8 cellular contexts compared by ENCODE assay signal in the genomic region with DNA sequence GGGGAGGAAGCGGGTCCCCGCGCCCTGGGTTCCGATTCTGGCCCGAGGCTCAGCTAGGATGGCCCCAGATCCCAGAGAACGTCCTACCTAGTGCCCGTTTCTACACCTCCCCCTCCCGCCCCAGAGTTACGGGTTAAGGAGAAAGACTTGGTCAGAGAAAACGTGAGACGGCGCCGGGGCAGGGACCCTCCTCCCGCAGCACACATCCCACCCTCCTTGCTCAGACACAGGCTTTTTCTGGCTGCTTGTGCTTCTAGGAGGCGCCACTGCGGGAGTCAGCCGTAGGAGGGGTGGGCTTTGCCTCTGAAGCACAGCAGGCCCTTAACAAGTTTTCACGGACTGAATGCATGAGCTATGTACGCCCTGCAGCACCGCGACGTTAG.
DNase-seq lines count a peak whose midpoint lies in the region; ATAC-seq, FAIRE-seq and TF ChIP-seq lines count a peak whose summit lies in the region.

No MANE protein-coding gene starts in this region.

- H3K36me3 ChIP-seq in OCI-LY1 (ENCODE audit: insufficient read depth, low read length), result no peaks in the 10 kb centered on the region
- no peaks in the 10 kb centered on the region for H3K36me3 ChIP-seq in esophagus squamous epithelium
- no peaks in the 10 kb centered on the region for H3K36me3 ChIP-seq in pancreas

- 5 to 10% methylated on average over 17 to 22 of the region's 22 CpGs for WGBS in esophagus squamous epithelium, 2 donors
- WGBS in pancreas, 2 donors, result 4% methylated on average over 22 of the region's 22 CpGs

- H3K79me2 ChIP-seq in OCI-LY1 (ENCODE audit: insufficient read depth, low read length), result no peaks in the 10 kb centered on the region

- no peak for FAIRE-seq in pancreas (lab: Jason Lieb, UNC)

- ATAC-seq in GM21447 (IDR thresholded peaks at IDR 0.05; ENCODE audit: unreplicated experiment) (peak; percentile 19), pancreas (peak; percentile 12 to 43 (median 29))

- H2AFZ ChIP-seq in OCI-LY1 (ENCODE audit: low read length), result peak overlapping the region; percentile 82

- H3K9me3 ChIP-seq in OCI-LY1 (ENCODE audit: low read length), result no peaks in the 10 kb centered on the region
- H3K9me3 ChIP-seq in esophagus squamous epithelium, result no peaks in the 10 kb centered on the region
- H3K9me3 ChIP-seq in pancreas, result no peaks in the 10 kb centered on the region

- H4K20me1 ChIP-seq in OCI-LY1 (ENCODE audit: insufficient read depth, low read length), result no peaks in the 10 kb centered on the region

- intact Hi-C loops in esophagus squamous epithelium (cut with DNase I) (loop anchor here (5.0 to 10.0 kb wide), 2 partner anchors 71 to 421 kb away; no protein-coding TSS in a partner anchor), pancreas (cut with DNase I) (no loop called here)

- no peak for TF ChIP-seq CTCF in OCI-LY1 (IDR thresholded peaks at IDR 0.05; ENCODE audit: low read length)
- no peak for TF ChIP-seq CTCF in esophagus squamous epithelium (IDR thresholded peaks at IDR 0.05)
- no peak for TF ChIP-seq CTCF in pancreas (IDR thresholded peaks at IDR 0.05)

- H3K4me1 ChIP-seq in OCI-LY1 (ENCODE audit: insufficient read depth, low read length, severe bottlenecking), result peaks cover 17% of the 10 kb centered on the region
- peaks cover 10 to 23% (median 18%) of the 10 kb centered on the region in 3 donors for H3K4me1 ChIP-seq in esophagus squamous epithelium
- H3K4me1 ChIP-seq in pancreas, result peaks cover 0 to 6% (median 0%) of the 10 kb centered on the region in 3 donors

- peak overlapping the region; percentile 72 for H3K9ac ChIP-seq in OCI-LY1 (ENCODE audit: low read length)

- TF ChIP-seq POLR2A in esophagus squamous epithelium (IDR thresholded peaks at IDR 0.05), result no peak

- DNase-seq in esophagus squamous epithelium (lab: John Stamatoyannopoulos, UW) (no peak), pancreas (no peak), GM19240 (ENCODE audit: insufficient read length, low spot score) (no peak), 8988T (no peak), AG08396 (ENCODE audit: low spot score) (no peak)
- DNase-seq in stimulated activated CD4-positive, alpha-beta T cell treated with anti-CD3 and anti-CD28 coated beads, Interleukin-2, amount 100 ng/mL, for 24 hours, result no peak

- H3F3A ChIP-seq in OCI-LY1 (ENCODE audit: insufficient read depth, low read length), result 0 out of 2 replicates have a peak, but pooled peaks cover 3% of the 10 kb centered on the region

- H3K4me3 ChIP-seq in OCI-LY1 (ENCODE audit: low read depth, low read length, poor library complexity, severe bottlenecking) (peak overlapping the region; percentile 64), esophagus squamous epithelium (peak overlapping the region; percentile 32 to 73 (median 52)), pancreas (peak overlapping the region; percentile 21 to 65 (median 42))

- H3K27ac ChIP-seq in OCI-LY1 (ENCODE audit: low read depth, low read length, poor library complexity, severe bottlenecking) (no peak overlapping the region), esophagus squamous epithelium (no peak overlapping the region), pancreas (no peak overlapping the region)

- H3K9me2 ChIP-seq in OCI-LY1 (ENCODE audit: low read depth, low read length), result no peaks in the 10 kb centered on the region

- H3K4me2 ChIP-seq in OCI-LY1 (ENCODE audit: low read length), result peak overlapping the region; percentile 88

- H3K27me3 ChIP-seq in OCI-LY1 (ENCODE audit: insufficient read depth, low read length), result peaks cover 5% of the 10 kb centered on the region; the same call in 1 of the 2 replicates
- H3K27me3 ChIP-seq in esophagus squamous epithelium, result peaks cover 0 to 95% (median 8%) of the 10 kb centered on the region in 4 donors
- peaks cover 0 to 4% (median 0%) of the 10 kb centered on the region in 4 donors for H3K27me3 ChIP-seq in pancreas
